In the genomic region with DNA sequence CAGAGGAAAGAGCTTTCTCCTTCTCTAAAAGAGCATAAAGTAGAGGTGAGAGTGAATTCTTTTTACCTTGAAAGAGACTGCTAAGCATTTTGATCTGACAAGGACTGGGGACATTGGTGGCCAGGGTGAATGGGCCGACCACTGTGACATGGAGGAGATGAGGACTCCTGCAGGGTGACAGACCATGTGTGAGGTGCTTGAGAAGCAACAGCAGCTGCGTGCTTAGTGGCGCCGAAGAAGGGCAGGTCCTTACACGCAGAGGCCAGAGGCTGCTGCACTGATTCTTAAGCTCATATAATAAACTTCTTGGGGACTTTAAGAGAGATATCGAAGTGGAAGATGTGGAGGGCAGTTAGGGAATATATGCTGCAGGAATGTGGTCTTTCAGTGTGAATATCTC, we compare ENCODE assay signal across 28 cellular contexts. TPM values are rescaled to one million over a fixed set of nuclear protein-coding genes. Genes with fewer than 3 reads are reported as not detected.
DNase-seq lines count a peak whose midpoint lies in the region; ATAC-seq, FAIRE-seq and TF ChIP-seq lines count a peak whose summit lies in the region.
"Had no signal": no experiment of that assay in that cellular context is flagged by ENCODE, and none has a peak within 500 bp of the region (broad histone marks: within the 10 kb centered on the region; RNA-seq: fewer than 3 reads in every experiment).

No MANE protein-coding gene starts in this region.

- no peak overlapping the region for H4K91ac ChIP-seq in neuronal stem cell (ENCODE audit: low read depth, low read length, poor library complexity)

- no peak for TF ChIP-seq CTCF in kidney (IDR thresholded peaks at IDR 0.05; ENCODE audit: borderline replicate concordance, extremely low read depth, insufficient read depth)

- intact Hi-C loops in kidney (cut with DNase I) = no loop called here

- peak overlapping the region; percentile 42 for H3K18ac ChIP-seq in neuronal stem cell (ENCODE audit: low read length)

- ATAC-seq in GM19397 (IDR thresholded peaks at IDR 0.05; ENCODE audit: unreplicated experiment) (no peak), HG02610 (IDR thresholded peaks at IDR 0.05; ENCODE audit: unreplicated experiment) (no peak)
- ATAC-seq: GM12878, HCT116, HepG2 had no signal

- H4K8ac ChIP-seq in neuronal stem cell (ENCODE audit: low read depth, low read length) = no peak overlapping the region

- H2BK15ac ChIP-seq in neuronal stem cell (ENCODE audit: low read length) = no peak overlapping the region

- no peak overlapping the region for H2AK5ac ChIP-seq in neuronal stem cell (ENCODE audit: low read depth, low read length)

- H3K4ac ChIP-seq in neuronal stem cell (ENCODE audit: low read length) = no peak overlapping the region

- H2BK5ac ChIP-seq in neuronal stem cell (ENCODE audit: low read length) = no peak overlapping the region

- no peak overlapping the region for H3K14ac ChIP-seq in neuronal stem cell (ENCODE audit: low read length)

- H3K4me3 ChIP-seq in SJCRH30 (no peak overlapping the region), kidney (ENCODE audit: low read length in 2 of 2) (no peak overlapping the region), neuronal stem cell (ENCODE audit: low read length in 2 of 2) (no peak overlapping the region)
- H3K4me3 ChIP-seq: GM12878 had no signal

- H3K9me3 ChIP-seq in SJCRH30 (replicated peaks) = peaks cover 8% of the 10 kb centered on the region
- no peaks in the 10 kb centered on the region for H3K9me3 ChIP-seq in kidney (ENCODE audit: control insufficient read depth in 1 of 2, low read length in 2 of 2)
- H3K9me3 ChIP-seq in neuronal stem cell (replicated peaks in 1 of 2; ENCODE audit: control insufficient read depth in 2 of 2, insufficient read depth in 1 of 2, low read depth in 1 of 2, low read length in 2 of 2) = no peaks in the 10 kb centered on the region
- H3K9me3 ChIP-seq: BE2C had no signal

- no peak overlapping the region for H2AFZ ChIP-seq in neuronal stem cell (ENCODE audit: low read length)

- no peak overlapping the region for H2BK12ac ChIP-seq in neuronal stem cell (ENCODE audit: low read length)

- H3K36me3 ChIP-seq in SJCRH30 = no peaks in the 10 kb centered on the region
- no peaks in the 10 kb centered on the region for H3K36me3 ChIP-seq in kidney (ENCODE audit: control insufficient read depth in 1 of 2, insufficient read depth in 2 of 2, low read length in 2 of 2)
- no peaks in the 10 kb centered on the region for H3K36me3 ChIP-seq in neuronal stem cell (replicated peaks in 1 of 2; ENCODE audit: control insufficient read depth in 2 of 2, insufficient read depth in 2 of 2, low read length in 2 of 2)
- H3K36me3 ChIP-seq: BE2C had no signal

- H3K4me2 ChIP-seq in neuronal stem cell (ENCODE audit: insufficient read depth, low read length, poor library complexity, severe bottlenecking) = no peak overlapping the region

- H3K79me1 ChIP-seq in neuronal stem cell (ENCODE audit: low read depth, low read length) = no peaks in the 10 kb centered on the region

- H3K27me3 ChIP-seq in SJCRH30 = no peaks in the 10 kb centered on the region
- peaks cover 0 to 5% (median 0%) of the 10 kb centered on the region in 3 experiments for H3K27me3 ChIP-seq in neuronal stem cell (ENCODE audit: control insufficient read depth in 3 of 3, insufficient read depth in 3 of 3, low read depth in 1 of 3, low read length in 3 of 3)
- H3K27me3 ChIP-seq: BE2C had no signal

- H3K4me1 ChIP-seq in SJCRH30 = peaks cover 26% of the 10 kb centered on the region
- no peaks in the 10 kb centered on the region for H3K4me1 ChIP-seq in kidney (ENCODE audit: control insufficient read depth in 1 of 2, insufficient read depth in 1 of 2, low read depth in 1 of 2, low read length in 2 of 2)
- H3K4me1 ChIP-seq in neuronal stem cell (ENCODE audit: control insufficient read depth in 2 of 2, insufficient read depth in 1 of 2, low read depth in 1 of 2, low read length in 2 of 2) = no peaks in the 10 kb centered on the region
- H3K4me1 ChIP-seq: BE2C had no signal

- H3K27ac ChIP-seq in SJCRH30 (peak overlapping the region; percentile 59), kidney (ENCODE audit: low read depth in 2 of 2, low read length in 2 of 2) (no peak overlapping the region), neuronal stem cell (replicated peaks; ENCODE audit: low read length) (no peak overlapping the region)

- FAIRE-seq in kidney (lab: Jason Lieb, UNC) = no peak
- FAIRE-seq: A204.1, GM12878, GM19239, HepG2 had no signal

- H2BK120ac ChIP-seq in neuronal stem cell (ENCODE audit: low read depth, low read length) = no peak overlapping the region

- WGBS in neuronal stem cell (ENCODE audit: extremely low coverage in 2 of 2, insufficient read length in 2 of 2, insufficient replicate concordance in 1 of 2), 2 donors = no CpG with 5 or more reads among the region's 6 CpGs

- no peak overlapping the region for H3K23ac ChIP-seq in neuronal stem cell (ENCODE audit: low read depth, low read length, poor library complexity)

- DNase-seq in activated effector memory CD4-positive, alpha-beta T cell treated with anti-CD3 and anti-CD28 coated beads, Interleukin-2, amount 50 U/mL, for 16 hours = peak; percentile 57
- no peak for DNase-seq in activated effector memory CD4-positive, alpha-beta T cell treated with Interleukin-2 at 50 U/mL for 16 hours
- peak; percentile 81 to 87 for DNase-seq in SJCRH30
- peak; percentile 54 for DNase-seq in kidney
- DNase-seq in neuronal stem cell (ENCODE audit: low spot score) = no peak
- DNase-seq in NCI-H82 treated with DMSO at 0.1 percent for 48 hours (lab: John Stamatoyannopoulos, UW; ENCODE audit: unreplicated experiment) = no peak
- DNase-seq: ACHN; BE2C; C1 segment of cervical spinal cord; CD4-positive, CD25-positive, alpha-beta regulatory T cell; CD8-positive, alpha-beta memory T cell; COR-L47; DMS 273 treated with DMSO at 0.1 percent for 48 hours; DMS53; DND-41; EL; GOT3; H7; HFFc6 had no signal

- H3K9ac ChIP-seq in kidney (ENCODE audit: low read length in 2 of 2) (no peak overlapping the region), neuronal stem cell (ENCODE audit: low read depth, low read length, poor library complexity) (no peak overlapping the region)

RNA-seq across cellular contexts. Expression of a gene that starts 8.7 kb away (rescaled TPM):
- 83.8 and 88.6 TPM in 2 replicates for total RNA-seq in SJCRH30 (2014; rRNA removed; shearing (Covaris generic))
- total RNA-seq in kidney = 0.38 TPM
- 0.71 TPM for polyA plus RNA-seq in kidney (ENCODE audit: insufficient read depth, low read depth, low replicate concordance)
- polyA plus RNA-seq in neuronal stem cell (2013, experiment 1 of 2) = 32.6 TPM
- polyA plus RNA-seq in neuronal stem cell (2013, experiment 2 of 2) = 33.8 TPM
- total RNA-seq: G401, HFFc6 had no signal

RNA-seq across cellular contexts. Expression of a gene that starts 40.3 kb away (rescaled TPM):
- total RNA-seq in SJCRH30 (2014; rRNA removed; shearing (Covaris generic)) = not detected in 2 replicates
- 2.2 TPM for total RNA-seq in kidney
- 234 TPM for polyA plus RNA-seq in kidney (ENCODE audit: insufficient read depth, low read depth, low replicate concordance)
- not detected for polyA plus RNA-seq in neuronal stem cell (2013, experiment 1 of 2)
- polyA plus RNA-seq in neuronal stem cell (2013, experiment 2 of 2) = not detected
- total RNA-seq: CD4-positive, CD25-positive, alpha-beta regulatory T cell; CD8-positive, alpha-beta memory T cell; G401; HFFc6 had no signal
- polyA plus RNA-seq: CD4-positive, CD25-positive, alpha-beta regulatory T cell; CD8-positive, alpha-beta memory T cell; GM12878; IgD-negative memory B cell had no signal

Comparison
In these comparisons a context has a peak if more than half of its experiments do, and no peak if none do; other contexts are left out.
1. DNase-seq: peak in activated effector memory CD4-positive, alpha-beta T cell treated with anti-CD3 and anti-CD28 coated beads, Interleukin-2, amount 50 U/mL, for 16 hours (single experiment), SJCRH30 (2 of 2) and kidney (single experiment); none in activated effector memory CD4-positive, alpha-beta T cell treated with Interleukin-2 at 50 U/mL for 16 hours (single experiment), neuronal stem cell (single experiment) and NCI-H82 treated with DMSO at 0.1 percent for 48 hours (single experiment).
2. RNA of a gene that starts 8.7 kb away (total RNA-seq): 83.8 to 88.6 TPM in SJCRH30; 0.38 TPM in kidney (single experiment); every median in the first group is over 10 times any median in the second.